8 cellular contexts compared by ENCODE assay signal in genomic region chr1:53393325-53393792, GRCh38.
DNase-seq lines count a peak whose midpoint lies in the region; ATAC-seq and TF ChIP-seq lines count a peak whose summit lies in the region.

No MANE protein-coding gene starts in this region.

- intact Hi-C loops in thyroid gland (cut with DNase I), result loop anchor here (2.0 kb wide), 1 partner anchor 117 kb away; no protein-coding TSS in a partner anchor

- H3K9me3 ChIP-seq in thyroid gland, result no peaks in the 10 kb centered on the region

- no peak for TF ChIP-seq POLR2A in thyroid gland (IDR thresholded peaks at IDR 0.05)

- H3K27me3 ChIP-seq in thyroid gland, result no peaks in the 10 kb centered on the region

- no peak overlapping the region for H3K27ac ChIP-seq in thyroid gland

- peaks cover 22 to 30% of the 10 kb centered on the region in 2 donors for H3K4me1 ChIP-seq in thyroid gland

- DNase-seq in GM04503 (ENCODE audit: low read depth) (peak; percentile 11), KBM-7 (peak; percentile 78), RPMI7951 (ENCODE audit: low read depth) (peak; percentile 69), foreskin melanocyte (peak; percentile 48), omental fat pad (ENCODE audit: low spot score) (peak; percentile 54), thyroid gland (peak; percentile 78 to 88)
- DNase-seq in activated effector memory CD4-positive, alpha-beta T cell treated with Interleukin-2 at 50 U/mL for 16 hours, result peak; percentile 49

- 9 to 16% methylated on average over 8 to 10 of the region's 10 CpGs for WGBS in thyroid gland, 2 donors

- no peak overlapping the region for H3K4me3 ChIP-seq in thyroid gland (replicated peaks in 1 of 3)

- peak in 2 of 3 donors; percentile 53 to 73 for TF ChIP-seq CTCF in omental fat pad (IDR thresholded peaks at IDR 0.05)
- TF ChIP-seq CTCF in thyroid gland (IDR thresholded peaks at IDR 0.05), result peak; percentile 87 to 93 (median 90)

- ATAC-seq in omental fat pad (ENCODE audit: low FRiP score), result peak; percentile 70
- no peak for ATAC-seq in HG02642 (IDR thresholded peaks at IDR 0.05; ENCODE audit: poor library complexity, unreplicated experiment)

- no peaks in the 10 kb centered on the region for H3K36me3 ChIP-seq in thyroid gland

- in situ Hi-C loops in KBM-7 (cut with MboI; ENCODE audit: low pct_unique_long_range_greater_than_20kb, low sequenced_read_pairs), result loop anchor here (10.0 kb wide), 1 partner anchor 99 kb away; no protein-coding TSS in a partner anchor

Comparison
In these comparisons a context has a peak if more than half of its experiments do, and no peak if none do; other contexts are left out.
1. DNase-seq: peak in every context shown above with its lines; median percentile 83 in thyroid gland; 78 in KBM-7; 69 in RPMI7951; 54 in omental fat pad; 49 in activated effector memory CD4-positive, alpha-beta T cell treated with Interleukin-2 at 50 U/mL for 16 hours; 48 in foreskin melanocyte; 11 in GM04503.